ENCODE assay signal across 1 cellular context in genomic region chr6:37170273-37171140, GRCh38.
TF ChIP-seq lines count a peak whose summit lies in the region.

No MANE protein-coding gene starts in this region.

TF ChIP-seq in K562, 482 proteins besides CTCF, POLR2A, EP300 and RAD21 (continued from another document):
- TF ChIP-seq MXD1 (CRISPR knock-in tag; IDR thresholded peaks at IDR 0.05; ENCODE audit: borderline replicate concordance, poor library complexity, severe bottlenecking) (no peak), KLF1 (tag; IDR thresholded peaks at IDR 0.05) (peak; percentile 63; the same call in 1 of the 2 replicates), MEF2A (IDR thresholded peaks at IDR 0.05; ENCODE audit: control insufficient read depth, low read depth, low read length) (no peak), FOXK1 (CRISPR knock-in tag; IDR thresholded peaks at IDR 0.05; ENCODE audit: borderline replicate concordance) (0 out of 2 replicates have a peak, but pooled peaks have one; percentile 68), SUPT5H (IDR thresholded peaks at IDR 0.05) (peak; percentile 41; the same call in 1 of the 2 replicates), HMGN3 (IDR thresholded peaks at IDR 0.05; ENCODE audit: borderline replicate concordance, extremely low read depth, insufficient read length, low read depth, low read length) (peak; percentile 52), ZNF561 (CRISPR knock-in tag; conservative IDR thresholded peaks at IDR 0.05) (no peak), ZBTB34 (CRISPR knock-in tag; IDR thresholded peaks at IDR 0.05) (peak; percentile 89), GATAD2A (IDR thresholded peaks at IDR 0.05) (peak; percentile 5; the same call in 1 of the 2 replicates), NCOR1 (IDR thresholded peaks at IDR 0.05) (no peak), BCOR (IDR thresholded peaks at IDR 0.05) (peak; percentile 21; the same call in 1 of the 2 replicates), CREB1 (IDR thresholded peaks at IDR 0.05) (no peak), CREB1 (CRISPR knock-in tag; IDR thresholded peaks at IDR 0.05) (0 out of 2 replicates have a peak, but pooled peaks have one; percentile 10), COPS2 (conservative IDR thresholded peaks at IDR 0.05) (no peak), SMARCC2 (IDR thresholded peaks at IDR 0.05; ENCODE audit: low read depth) (no peak), SETDB1 (IDR thresholded peaks at IDR 0.05; ENCODE audit: low read length) (no peak), ZNF589 (CRISPR knock-in tag; IDR thresholded peaks at IDR 0.05; ENCODE audit: low read depth) (0 out of 2 replicates have a peak, but pooled peaks have one; percentile 13), ZKSCAN1 (IDR thresholded peaks at IDR 0.05; ENCODE audit: low read depth, low read length) (peak; percentile 83), RB1 (IDR thresholded peaks at IDR 0.05; ENCODE audit: low read depth) (peak; percentile 78; the same call in 1 of the 2 replicates), ESRRB (CRISPR knock-in tag; IDR thresholded peaks at IDR 0.05; ENCODE audit: borderline replicate concordance) (no peak), ZNF785 (CRISPR knock-in tag; IDR thresholded peaks at IDR 0.05) (no peak), BCL6 (CRISPR knock-in tag; IDR thresholded peaks at IDR 0.05) (no peak), MEIS2 (IDR thresholded peaks at IDR 0.05; ENCODE audit: partially characterized antibody) (no peak), ATF7 (IDR thresholded peaks at IDR 0.05) (peak; percentile 54; the same call in 1 of the 2 replicates), HDAC1 (IDR thresholded peaks at IDR 0.05) (peak in 1 of 2 experiments; percentile 32; a peak in 1 of 4 replicates), MCM5 (IDR thresholded peaks at IDR 0.05; ENCODE audit: low read depth) (no peak), SNRNP70 (optimal IDR thresholded peaks at IDR 0.05; ENCODE audit: low read depth, low read length) (no peak), GTF2E2 (tag; IDR thresholded peaks at IDR 0.05) (no peak), NFIX (CRISPR knock-in tag; IDR thresholded peaks at IDR 0.05; ENCODE audit: low read depth) (no peak), HBP1 (CRISPR knock-in tag; IDR thresholded peaks at IDR 0.05) (no peak), ETV1 (tag; conservative IDR thresholded peaks at IDR 0.05; ENCODE audit: low read depth) (no peak), IRF9 (tag; IDR thresholded peaks at IDR 0.05) (no peak), SRF (CRISPR knock-in tag; IDR thresholded peaks at IDR 0.05) (0 out of 4 replicates have a peak, but pooled peaks have one; percentile 42 to 59), NFYB (IDR thresholded peaks at IDR 0.05; ENCODE audit: extremely low read depth, insufficient read length) (no peak), ZBTB1 (CRISPR knock-in tag; IDR thresholded peaks at IDR 0.05; ENCODE audit: borderline replicate concordance, low read depth) (peak; percentile 100), MCM2 (IDR thresholded peaks at IDR 0.05; ENCODE audit: low read depth) (no peak), ZNF696 (CRISPR knock-in tag; conservative IDR thresholded peaks at IDR 0.05) (no peak)
- TF ChIP-seq, protein P1, sequence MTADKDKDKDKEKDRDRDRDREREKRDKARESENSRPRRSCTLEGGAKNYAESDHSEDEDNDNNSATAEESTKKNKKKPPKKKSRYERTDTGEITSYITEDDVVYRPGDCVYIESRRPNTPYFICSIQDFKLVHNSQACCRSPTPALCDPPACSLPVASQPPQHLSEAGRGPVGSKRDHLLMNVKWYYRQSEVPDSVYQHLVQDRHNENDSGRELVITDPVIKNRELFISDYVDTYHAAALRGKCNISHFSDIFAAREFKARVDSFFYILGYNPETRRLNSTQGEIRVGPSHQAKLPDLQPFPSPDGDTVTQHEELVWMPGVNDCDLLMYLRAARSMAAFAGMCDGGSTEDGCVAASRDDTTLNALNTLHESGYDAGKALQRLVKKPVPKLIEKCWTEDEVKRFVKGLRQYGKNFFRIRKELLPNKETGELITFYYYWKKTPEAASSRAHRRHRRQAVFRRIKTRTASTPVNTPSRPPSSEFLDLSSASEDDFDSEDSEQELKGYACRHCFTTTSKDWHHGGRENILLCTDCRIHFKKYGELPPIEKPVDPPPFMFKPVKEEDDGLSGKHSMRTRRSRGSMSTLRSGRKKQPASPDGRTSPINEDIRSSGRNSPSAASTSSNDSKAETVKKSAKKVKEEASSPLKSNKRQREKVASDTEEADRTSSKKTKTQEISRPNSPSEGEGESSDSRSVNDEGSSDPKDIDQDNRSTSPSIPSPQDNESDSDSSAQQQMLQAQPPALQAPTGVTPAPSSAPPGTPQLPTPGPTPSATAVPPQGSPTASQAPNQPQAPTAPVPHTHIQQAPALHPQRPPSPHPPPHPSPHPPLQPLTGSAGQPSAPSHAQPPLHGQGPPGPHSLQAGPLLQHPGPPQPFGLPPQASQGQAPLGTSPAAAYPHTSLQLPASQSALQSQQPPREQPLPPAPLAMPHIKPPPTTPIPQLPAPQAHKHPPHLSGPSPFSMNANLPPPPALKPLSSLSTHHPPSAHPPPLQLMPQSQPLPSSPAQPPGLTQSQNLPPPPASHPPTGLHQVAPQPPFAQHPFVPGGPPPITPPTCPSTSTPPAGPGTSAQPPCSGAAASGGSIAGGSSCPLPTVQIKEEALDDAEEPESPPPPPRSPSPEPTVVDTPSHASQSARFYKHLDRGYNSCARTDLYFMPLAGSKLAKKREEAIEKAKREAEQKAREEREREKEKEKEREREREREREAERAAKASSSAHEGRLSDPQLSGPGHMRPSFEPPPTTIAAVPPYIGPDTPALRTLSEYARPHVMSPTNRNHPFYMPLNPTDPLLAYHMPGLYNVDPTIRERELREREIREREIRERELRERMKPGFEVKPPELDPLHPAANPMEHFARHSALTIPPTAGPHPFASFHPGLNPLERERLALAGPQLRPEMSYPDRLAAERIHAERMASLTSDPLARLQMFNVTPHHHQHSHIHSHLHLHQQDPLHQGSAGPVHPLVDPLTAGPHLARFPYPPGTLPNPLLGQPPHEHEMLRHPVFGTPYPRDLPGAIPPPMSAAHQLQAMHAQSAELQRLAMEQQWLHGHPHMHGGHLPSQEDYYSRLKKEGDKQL (CRISPR knock-in tag; IDR thresholded peaks at IDR 0.05; ENCODE audit: borderline replicate concordance): 0 out of 2 replicates have a peak, but pooled peaks have one; percentile 50
- TF ChIP-seq, protein P2, sequence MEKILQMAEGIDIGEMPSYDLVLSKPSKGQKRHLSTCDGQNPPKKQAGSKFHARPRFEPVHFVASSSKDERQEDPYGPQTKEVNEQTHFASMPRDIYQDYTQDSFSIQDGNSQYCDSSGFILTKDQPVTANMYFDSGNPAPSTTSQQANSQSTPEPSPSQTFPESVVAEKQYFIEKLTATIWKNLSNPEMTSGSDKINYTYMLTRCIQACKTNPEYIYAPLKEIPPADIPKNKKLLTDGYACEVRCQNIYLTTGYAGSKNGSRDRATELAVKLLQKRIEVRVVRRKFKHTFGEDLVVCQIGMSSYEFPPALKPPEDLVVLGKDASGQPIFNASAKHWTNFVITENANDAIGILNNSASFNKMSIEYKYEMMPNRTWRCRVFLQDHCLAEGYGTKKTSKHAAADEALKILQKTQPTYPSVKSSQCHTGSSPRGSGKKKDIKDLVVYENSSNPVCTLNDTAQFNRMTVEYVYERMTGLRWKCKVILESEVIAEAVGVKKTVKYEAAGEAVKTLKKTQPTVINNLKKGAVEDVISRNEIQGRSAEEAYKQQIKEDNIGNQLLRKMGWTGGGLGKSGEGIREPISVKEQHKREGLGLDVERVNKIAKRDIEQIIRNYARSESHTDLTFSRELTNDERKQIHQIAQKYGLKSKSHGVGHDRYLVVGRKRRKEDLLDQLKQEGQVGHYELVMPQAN (IDR thresholded peaks at IDR 0.05; ENCODE audit: borderline replicate concordance): 0 out of 2 replicates have a peak, but pooled peaks have one; percentile 33
- TF ChIP-seq, protein P3, sequence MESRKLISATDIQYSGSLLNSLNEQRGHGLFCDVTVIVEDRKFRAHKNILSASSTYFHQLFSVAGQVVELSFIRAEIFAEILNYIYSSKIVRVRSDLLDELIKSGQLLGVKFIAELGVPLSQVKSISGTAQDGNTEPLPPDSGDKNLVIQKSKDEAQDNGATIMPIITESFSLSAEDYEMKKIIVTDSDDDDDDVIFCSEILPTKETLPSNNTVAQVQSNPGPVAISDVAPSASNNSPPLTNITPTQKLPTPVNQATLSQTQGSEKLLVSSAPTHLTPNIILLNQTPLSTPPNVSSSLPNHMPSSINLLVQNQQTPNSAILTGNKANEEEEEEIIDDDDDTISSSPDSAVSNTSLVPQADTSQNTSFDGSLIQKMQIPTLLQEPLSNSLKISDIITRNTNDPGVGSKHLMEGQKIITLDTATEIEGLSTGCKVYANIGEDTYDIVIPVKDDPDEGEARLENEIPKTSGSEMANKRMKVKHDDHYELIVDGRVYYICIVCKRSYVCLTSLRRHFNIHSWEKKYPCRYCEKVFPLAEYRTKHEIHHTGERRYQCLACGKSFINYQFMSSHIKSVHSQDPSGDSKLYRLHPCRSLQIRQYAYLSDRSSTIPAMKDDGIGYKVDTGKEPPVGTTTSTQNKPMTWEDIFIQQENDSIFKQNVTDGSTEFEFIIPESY (CRISPR knock-in tag; IDR thresholded peaks at IDR 0.05): 0 out of 2 replicates have a peak, but pooled peaks have one; percentile 36
